Comparison of ENCODE assay signal across 8 cellular contexts in the genomic region with DNA sequence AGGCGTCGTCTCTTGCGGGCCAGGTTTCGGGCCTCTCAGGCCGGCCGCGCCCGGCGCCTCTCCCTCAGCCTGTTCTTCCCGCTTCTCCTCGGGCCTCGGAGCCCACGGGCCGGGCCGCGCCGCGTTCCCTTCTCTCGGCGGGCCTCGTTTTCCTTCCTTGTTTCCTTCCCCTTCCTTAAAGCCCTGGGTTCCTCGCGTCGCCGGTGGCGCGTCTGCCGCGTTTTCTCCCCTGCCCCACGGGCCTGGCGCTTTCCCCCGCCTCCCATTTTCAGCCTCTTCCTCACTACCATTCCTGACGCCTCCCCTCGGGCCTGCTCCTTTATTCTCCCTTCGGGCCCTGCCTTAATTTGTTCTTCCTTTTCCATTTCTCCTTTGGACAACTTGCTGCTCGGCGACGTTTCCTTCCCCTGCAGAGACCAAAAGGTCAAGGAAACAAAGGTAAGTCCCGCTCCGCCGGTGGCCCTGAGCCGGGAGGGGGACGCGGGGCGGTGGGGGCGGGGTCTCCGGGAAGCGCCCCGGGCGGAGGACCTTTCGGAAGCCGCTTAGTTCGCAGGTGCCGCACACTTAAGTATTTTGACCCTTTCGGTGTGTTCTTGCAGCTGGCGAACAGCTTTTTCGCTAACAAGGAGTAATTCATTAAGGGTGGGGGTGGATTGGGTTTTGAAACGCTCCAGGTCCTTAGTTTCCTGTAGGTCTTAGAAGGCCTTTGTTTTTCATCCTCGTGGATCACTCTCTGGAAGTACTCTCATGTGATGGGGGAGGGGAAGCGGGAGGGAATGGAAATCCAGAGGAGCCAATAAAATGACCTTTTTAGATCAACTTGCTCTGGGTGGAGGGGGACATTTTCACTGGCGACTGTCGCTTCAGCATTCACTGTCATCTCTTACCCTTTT. TPM values are rescaled to one million over a fixed set of nuclear protein-coding genes. Genes with fewer than 3 reads are reported as not detected.
DNase-seq lines count a peak whose midpoint lies in the region; ATAC-seq and TF ChIP-seq lines count a peak whose summit lies in the region.

No MANE protein-coding gene starts in this region.

- peaks cover 39% of the 10 kb centered on the region for H3K36me3 Mint-ChIP-seq in activated CD4-positive, alpha-beta memory T cell treated with anti-CD3 and anti-CD28 coated beads, Interleukin-2, amount 10 ng/mL, durations not matched to agents 7 days and 5 days (ENCODE audit: low read depth)

- H3K4me3 Mint-ChIP-seq in activated CD4-positive, alpha-beta memory T cell treated with anti-CD3 and anti-CD28 coated beads, Interleukin-2, amount 10 ng/mL, durations not matched to agents 7 days and 5 days = peak overlapping the region; percentile 97

- peaks cover 3% of the 10 kb centered on the region for H3K4me1 ChIP-seq in mesodermal cell (ENCODE audit: control insufficient read depth, insufficient read depth, low read length, poor library complexity, severe bottlenecking)

- no peak for TF ChIP-seq CTCF in GM12864 (IDR thresholded peaks at IDR 0.05; ENCODE audit: low read depth, low read length, missing control alignments)

- no peaks in the 10 kb centered on the region for H3K27me3 Mint-ChIP-seq in activated CD4-positive, alpha-beta memory T cell treated with anti-CD3 and anti-CD28 coated beads, Interleukin-2, amount 10 ng/mL, durations not matched to agents 7 days and 5 days

- 0% methylated on average over 50 to 58 of the region's 62 CpGs for WGBS in mesodermal cell (ENCODE audit: insufficient coverage in 2 of 2), 2 experiments

- peak overlapping the region; percentile 94 for H3K27ac ChIP-seq in mesodermal cell (ENCODE audit: low read depth, low read length, severe bottlenecking)

- no peak for DNase-seq in GM12864 (ENCODE audit: low read depth)
- DNase-seq in NCI-H2196 treated with DMSO at 0.1 percent for 48 hours (lab: John Stamatoyannopoulos, UW; ENCODE audit: unreplicated experiment) = peak; percentile 37
- peak; percentile 54 for DNase-seq in activated CD4-positive, alpha-beta memory T cell treated with anti-CD3 and anti-CD28 coated beads, Interleukin-2, amount 10 ng/mL, durations not matched to agents 7 days and 5 days
- DNase-seq in effector CD8-positive, alpha-beta T cell (lab: John Stamatoyannopoulos, UW) = peak; percentile 30
- DNase-seq in stimulated activated CD8-positive, alpha-beta memory T cell treated with anti-CD3 and anti-CD28 coated beads, Interleukin-2, amount 100 ng/mL, for 48 hours (ENCODE audit: low read depth in 2 of 2) = peak; percentile 34 to 38

- H3K4me3 ChIP-seq in GM12864 (ENCODE audit: low read depth, low read length) = peak overlapping the region; percentile 75
- H3K4me3 ChIP-seq in mesodermal cell (ENCODE audit: extremely low read depth, insufficient read depth, low read length, poor library complexity, severe bottlenecking) = peak overlapping the region; percentile 94

- H3K9me3 Mint-ChIP-seq in activated CD4-positive, alpha-beta memory T cell treated with anti-CD3 and anti-CD28 coated beads, Interleukin-2, amount 10 ng/mL, durations not matched to agents 7 days and 5 days = no peaks in the 10 kb centered on the region

- POLR2A ChIA-PET in activated CD4-positive, alpha-beta memory T cell treated with anti-CD3 and anti-CD28 coated beads, Interleukin-2, amount 10 ng/mL, durations not matched to agents 7 days and 5 days (lab: Charles Lee) = interaction anchor here (0.9 to 4.9 kb wide), 23 partner anchors 9 to 443 kb away, joined by 3 to 119 read pairs (median 7); partner anchors contain the start of genes EPB41, GMEB1, MED18 and RNU11

- H3K9me3 ChIP-seq in mesodermal cell (ENCODE audit: control insufficient read depth, low read length) = no peaks in the 10 kb centered on the region

- CTCF ChIA-PET in activated CD4-positive, alpha-beta memory T cell treated with anti-CD3 and anti-CD28 coated beads, Interleukin-2, amount 10 ng/mL, durations not matched to agents 7 days and 5 days (lab: Charles Lee) = interaction anchor here (0.6 to 2.8 kb wide), 42 partner anchors 8 to 653 kb away, joined by 3 to 73 read pairs (median 5); partner anchors contain the start of genes EPB41, EYA3, GMEB1 and RNU11

- H3K27ac Mint-ChIP-seq in activated CD4-positive, alpha-beta memory T cell treated with anti-CD3 and anti-CD28 coated beads, Interleukin-2, amount 10 ng/mL, durations not matched to agents 7 days and 5 days = peak overlapping the region; percentile 94

- H3K4me1 Mint-ChIP-seq in activated CD4-positive, alpha-beta memory T cell treated with anti-CD3 and anti-CD28 coated beads, Interleukin-2, amount 10 ng/mL, durations not matched to agents 7 days and 5 days = peaks cover 46% of the 10 kb centered on the region

- ATAC-seq in HG02884 (IDR thresholded peaks at IDR 0.05; ENCODE audit: unreplicated experiment) (peak; percentile 22), HG02571 (IDR thresholded peaks at IDR 0.05; ENCODE audit: unreplicated experiment) (no peak)

- peaks cover 44% of the 10 kb centered on the region for H3K36me3 ChIP-seq in mesodermal cell (ENCODE audit: control insufficient read depth, insufficient read depth, low read length)

RNA-seq across cellular contexts. Expression of gene YTHDF2, which starts 0.8 kb away (rescaled TPM):
- 10 to 100 TPM; 69.9 to 70.9 TPM for total RNA-seq in activated CD4-positive, alpha-beta memory T cell treated with anti-CD3 and anti-CD28 coated beads, Interleukin-2, amount 10 ng/mL, durations not matched to agents 7 days and 5 days
- 66.3 TPM for polyA plus RNA-seq in mesodermal cell (2013, experiment 1 of 2)
- 67.9 TPM for polyA plus RNA-seq in mesodermal cell (2013, experiment 2 of 2)
